In genomic region chr10:73791871-73792400, GRCh38 we compare ENCODE assay signal across 23 cellular contexts.
"Had no signal": no experiment of that assay in that cellular context is flagged by ENCODE, and none has a peak within 500 bp of the region (broad histone marks: within the 10 kb centered on the region; RNA-seq: fewer than 3 reads in every experiment).

No MANE protein-coding gene starts in this region.

- H3K27ac Mint-ChIP-seq: activated naive CD4-positive, alpha-beta T cell treated with anti-CD3 and anti-CD28 coated beads, Interleukin-2, amount 10 ng/mL, durations not matched to agents 7 days and 5 days; memory B cell had no signal

- ATAC-seq: left lung, T-helper 17 cell had no signal

- H3K27ac ChIP-seq: epithelial cell of prostate, heart right ventricle, left lung, sigmoid colon, thoracic aorta, upper lobe of left lung had no signal

- H3K9me3 Mint-ChIP-seq: activated naive CD4-positive, alpha-beta T cell treated with anti-CD3 and anti-CD28 coated beads, Interleukin-2, amount 10 ng/mL, durations not matched to agents 7 days and 5 days; activated T-cell treated with anti-CD3 and anti-CD28 coated beads, Interleukin-2, amount 50 U/mL, for 24 hours; memory B cell had no signal

- DNase-seq: activated CD4-positive, alpha-beta T cell treated with anti-CD3 and anti-CD28 coated beads for 48 hours; activated CD4-positive, CD25-positive, alpha-beta regulatory T cell; activated CD8-positive, alpha-beta memory T cell treated with anti-CD3 and anti-CD28 coated beads for 24 hours; activated CD8-positive, alpha-beta memory T cell treated with anti-CD3 and anti-CD28 coated beads, Interleukin-2, amount 50 U/mL, for 4 hours; activated naive CD4-positive, alpha-beta T cell treated with anti-CD3 and anti-CD28 coated beads, Interleukin-2, amount 10 ng/mL, durations not matched to agents 7 days and 5 days; activated T-cell treated with anti-CD3 and anti-CD28 coated beads, Interleukin-2, amount 50 U/mL, for 24 hours; amygdala; cerebellar nuclear complex; heart right ventricle; left lung; nucleus accumbens; posterior cingulate gyrus; sigmoid colon; stimulated activated CD4-positive, alpha-beta T cell treated with anti-CD3 and anti-CD28 coated beads, Interleukin-15, amount 100 ng/mL, for 24 hours; stimulated activated CD8-positive, alpha-beta memory T cell treated with anti-CD3 and anti-CD28 coated beads, Interleukin-4, amount 100 ng/mL, for 48 hours; stimulated activated naive CD4-positive, alpha-beta T cell treated with Interleukin-2 at 50 U/mL for 16 hours; SW 1271; T-helper 17 cell had no signal

- H3K4me3 Mint-ChIP-seq: activated naive CD4-positive, alpha-beta T cell treated with anti-CD3 and anti-CD28 coated beads, Interleukin-2, amount 10 ng/mL, durations not matched to agents 7 days and 5 days; activated T-cell treated with anti-CD3 and anti-CD28 coated beads, Interleukin-2, amount 50 U/mL, for 24 hours; memory B cell; T-helper 17 cell had no signal

- H3K27me3 Mint-ChIP-seq: activated naive CD4-positive, alpha-beta T cell treated with anti-CD3 and anti-CD28 coated beads, Interleukin-2, amount 10 ng/mL, durations not matched to agents 7 days and 5 days; activated T-cell treated with anti-CD3 and anti-CD28 coated beads, Interleukin-2, amount 50 U/mL, for 24 hours; memory B cell; T-helper 17 cell had no signal

- H3K4me3 ChIP-seq: heart right ventricle, left lung, sigmoid colon, smooth muscle cell, thoracic aorta, upper lobe of left lung had no signal

- H3K9me3 ChIP-seq: heart right ventricle, left lung, sigmoid colon, thoracic aorta, upper lobe of left lung had no signal

- H3K27me3 ChIP-seq: heart right ventricle, left lung, sigmoid colon, upper lobe of left lung had no signal
